Comparison of ENCODE assay signal across 9 cellular contexts in genomic region chr11:2097356-2097997, GRCh38. TPM values are rescaled to one million over a fixed set of nuclear protein-coding genes. Genes with fewer than 3 reads are reported as not detected.
DNase-seq lines count a peak whose midpoint lies in the region; ATAC-seq and TF ChIP-seq lines count a peak whose summit lies in the region.
"Had no signal": no experiment of that assay in that cellular context is flagged by ENCODE, and none has a peak within 500 bp of the region (broad histone marks: within the 10 kb centered on the region; RNA-seq: fewer than 3 reads in every experiment).

No MANE protein-coding gene starts in this region.

- H3K9me3 ChIP-seq in HUES64 (ENCODE audit: insufficient read depth, low read depth, low read length) (no peaks in the 10 kb centered on the region), colonic mucosa (no peaks in the 10 kb centered on the region), left lung (no peaks in the 10 kb centered on the region), thyroid gland (no peaks in the 10 kb centered on the region)

- intact Hi-C loops in colonic mucosa (cut with DNase I), result no loop called here
- intact Hi-C loops in left lung (cut with DNase I), result no loop called here
- intact Hi-C loops in thyroid gland (cut with DNase I), result no loop called here

- H3K4me3 ChIP-seq in HUES64 (ENCODE audit: low read length) (no peak overlapping the region), colonic mucosa (no peak overlapping the region), left lung (no peak overlapping the region), thyroid gland (replicated peaks in 1 of 3) (no peak overlapping the region)

- H3K4me1 ChIP-seq in HUES64 (ENCODE audit: insufficient read depth, low read length) (peaks cover 13% of the 10 kb centered on the region), colonic mucosa (peaks cover 7% of the 10 kb centered on the region), left lung (peaks cover 11 to 26% of the 10 kb centered on the region in 2 donors), thyroid gland (peaks cover 11 to 54% of the 10 kb centered on the region in 2 donors)

- DNase-seq in colonic mucosa (peak; percentile 37), left lung (peak; percentile 49 to 80), thyroid gland (peak; percentile 16 to 22), NCI-H2029 (lab: John Stamatoyannopoulos, UW) (no peak), NCI-H510A (lab: John Stamatoyannopoulos, UW) (no peak), NCI-H2227 (lab: John Stamatoyannopoulos, UW; ENCODE audit: unreplicated experiment) (no peak)

- H3K9ac ChIP-seq in HUES64 (ENCODE audit: low read depth, low read length) (no peak overlapping the region), colonic mucosa (ENCODE audit: low read depth in 2 of 2, low read length in 2 of 2) (no peak overlapping the region)

- peaks cover 9% of the 10 kb centered on the region; the same call in 1 of the 2 replicates for H3K27me3 ChIP-seq in HUES64 (ENCODE audit: insufficient read depth, low read length)
- H3K27me3 ChIP-seq in colonic mucosa, result no peaks in the 10 kb centered on the region
- peaks cover 0 to 15% of the 10 kb centered on the region in 2 donors for H3K27me3 ChIP-seq in left lung
- H3K27me3 ChIP-seq in thyroid gland, result no peaks in the 10 kb centered on the region

- H3K36me3 ChIP-seq in HUES64 (ENCODE audit: insufficient read depth, low read length) (no peaks in the 10 kb centered on the region), colonic mucosa (no peaks in the 10 kb centered on the region), left lung (no peaks in the 10 kb centered on the region), thyroid gland (no peaks in the 10 kb centered on the region)

- TF ChIP-seq CTCF in colonic mucosa (IDR thresholded peaks at IDR 0.05) (no peak), left lung (IDR thresholded peaks at IDR 0.05) (no peak), thyroid gland (IDR thresholded peaks at IDR 0.05) (no peak)

- TF ChIP-seq POLR2A in thyroid gland (IDR thresholded peaks at IDR 0.05), result no peak

- peak; percentile 56 for ATAC-seq in left lung
- no peak for ATAC-seq in GM19328 (IDR thresholded peaks at IDR 0.05; ENCODE audit: unreplicated experiment)

- WGBS in HUES64, result 12% methylated on average over 28 of the region's 28 CpGs
- WGBS in thyroid gland, 2 donors, result 55 to 64% methylated on average over 13 to 18 of the region's 28 CpGs

- H3K27ac ChIP-seq in HUES64 (ENCODE audit: low read depth, low read length), result peak overlapping the region; percentile 55; the same call in 1 of the 2 replicates
- H3K27ac ChIP-seq in colonic mucosa, result no peak overlapping the region
- H3K27ac ChIP-seq in left lung, result peak overlapping the region in 1 of 2 donors; percentile 10
- H3K27ac ChIP-seq in thyroid gland, result peak overlapping the region; percentile 31 to 62 (median 33)

RNA-seq across cellular contexts. Expression of gene IGF2, which starts 41.7 kb away (rescaled TPM):
- 5.9 TPM for polyA plus RNA-seq in HUES64 (2013, experiment 1 of 2)
- polyA plus RNA-seq in HUES64 (2013, experiment 2 of 2), result 10.9 TPM
- total RNA-seq in colonic mucosa (1 to 10 TPM; 4.1 to 9.2 TPM), left lung (10 to 100 TPM; 12.0 to 13.9 TPM), thyroid gland (10 to 100 TPM in 3 of 4 donors, 1 to 10 TPM in 1; 9.9 to 26.6 (median 18.1) TPM)
- polyA plus RNA-seq: keratinocyte had no signal

Comparison
In these comparisons a context has a peak if more than half of its experiments do, and no peak if none do; other contexts are left out.
1. DNase-seq: peak in colonic mucosa (single experiment), left lung (2 of 2) and thyroid gland (2 of 2); none in NCI-H2029 (single experiment), NCI-H510A (single experiment) and NCI-H2227 (single experiment).